ENCODE assay signal across 20 cellular contexts in the genomic region with DNA sequence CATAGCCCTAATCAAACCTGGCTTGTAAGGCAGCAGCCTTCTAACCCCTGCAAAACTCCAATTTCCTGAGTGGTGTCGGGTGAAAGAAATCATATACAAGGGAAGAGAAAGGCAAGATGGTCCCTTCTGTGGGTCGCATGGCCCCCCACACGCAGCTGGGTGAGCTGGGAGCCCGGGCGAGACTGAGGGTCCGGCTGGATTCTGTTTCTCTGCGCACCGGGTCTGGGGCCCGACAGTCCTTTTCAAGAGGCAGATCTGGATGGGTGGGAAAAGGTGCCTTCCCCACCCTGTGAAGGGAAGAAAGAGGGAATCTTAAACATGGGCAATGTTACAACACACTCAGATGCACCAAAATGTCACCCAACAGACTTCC. TPM values are rescaled to one million over a fixed set of nuclear protein-coding genes. Genes with fewer than 3 reads are reported as not detected.
A peak's percentile ranks its signal among the peaks of the same experiment; 100 is the strongest.
DNase-seq lines count a peak whose midpoint lies in the region; ATAC-seq, FAIRE-seq and TF ChIP-seq lines count a peak whose summit lies in the region.
"Had no signal": no experiment of that assay in that cellular context is flagged by ENCODE, and none has a peak within 500 bp of the region (broad histone marks: within the 10 kb centered on the region; RNA-seq: fewer than 3 reads in every experiment).

No MANE protein-coding gene starts in this region.

- peak overlapping the region; percentile 8 for H3K27ac Mint-ChIP-seq in T-helper 17 cell
- no peak overlapping the region for H3K27ac Mint-ChIP-seq in chondrocyte (ENCODE audit: unreplicated experiment)
- H3K27ac Mint-ChIP-seq in mesothelial cell of epicardium, result peak overlapping the region; percentile 21
- no peak overlapping the region for H3K27ac Mint-ChIP-seq in activated T-helper 1 cell treated with anti-CD3 and anti-CD28 coated beads, Interleukin-12 subunit alpha, Interleukin-12 subunit beta, Interleukin-2, Interleukin-4 antibody, amounts not matched to agents 30 ng/mL and 10 ng/mL and 1 ng/mL, durations not matched to agents 14 hours and 24 hours and 36 hours
- H3K27ac Mint-ChIP-seq: CD4-positive, alpha-beta T cell; GM23338 had no signal

- intact Hi-C loops in activated T-helper 1 cell treated with anti-CD3 and anti-CD28 coated beads, Interleukin-12 subunit alpha, Interleukin-12 subunit beta, Interleukin-2, Interleukin-4 antibody, amounts not matched to agents 30 ng/mL and 10 ng/mL and 1 ng/mL, durations not matched to agents 14 hours and 24 hours and 36 hours (cut with micrococcal nuclease), result no loop called here

- H3K36me3 Mint-ChIP-seq in T-helper 17 cell (ENCODE audit: low read depth) (no peaks in the 10 kb centered on the region), chondrocyte (ENCODE audit: low read depth) (no peaks in the 10 kb centered on the region), mesothelial cell of epicardium (peaks cover 28% of the 10 kb centered on the region)
- H3K36me3 Mint-ChIP-seq in activated T-helper 1 cell treated with anti-CD3 and anti-CD28 coated beads, Interleukin-12 subunit alpha, Interleukin-12 subunit beta, Interleukin-2, Interleukin-4 antibody, amounts not matched to agents 30 ng/mL and 10 ng/mL and 1 ng/mL, durations not matched to agents 14 hours and 24 hours and 36 hours (ENCODE audit: low read depth), result no peaks in the 10 kb centered on the region

- DNase-seq in T-helper 17 cell, result no peak
- peak; percentile 53 for DNase-seq in chondrocyte (ENCODE audit: low spot score)
- DNase-seq in mesothelial cell of epicardium (ENCODE audit: low spot score in 2 of 2, unreplicated experiment in 2 of 2), result no peak
- DNase-seq in iPS-NIHi11 (ENCODE audit: low spot score), result no peak
- no peak for DNase-seq in activated T-helper 1 cell treated with anti-CD3 and anti-CD28 coated beads, Interleukin-12 subunit alpha, Interleukin-12 subunit beta, Interleukin-2, Interleukin-4 antibody, amounts not matched to agents 30 ng/mL and 10 ng/mL and 1 ng/mL, durations not matched to agents 14 hours and 24 hours and 36 hours (ENCODE audit: low spot score)
- DNase-seq in HTR-8/SVneo (ENCODE audit: insufficient read length, low spot score), result no peak
- DNase-seq: ACHN; BE2C; Caco-2; CD4-positive, alpha-beta T cell; HCEC 1CT had no signal

- ATAC-seq in T-helper 17 cell, result no peak
- no peak for ATAC-seq in HG03469 (IDR thresholded peaks at IDR 0.05; ENCODE audit: unreplicated experiment)
- ATAC-seq: HepG2 had no signal

- H3K27me3 Mint-ChIP-seq in T-helper 17 cell, result no peaks in the 10 kb centered on the region
- H3K27me3 Mint-ChIP-seq in chondrocyte (ENCODE audit: low read depth), result peaks cover 31% of the 10 kb centered on the region
- no peaks in the 10 kb centered on the region for H3K27me3 Mint-ChIP-seq in mesothelial cell of epicardium (ENCODE audit: low read depth)
- peaks cover 4% of the 10 kb centered on the region for H3K27me3 Mint-ChIP-seq in activated T-helper 1 cell treated with anti-CD3 and anti-CD28 coated beads, Interleukin-12 subunit alpha, Interleukin-12 subunit beta, Interleukin-2, Interleukin-4 antibody, amounts not matched to agents 30 ng/mL and 10 ng/mL and 1 ng/mL, durations not matched to agents 14 hours and 24 hours and 36 hours (ENCODE audit: insufficient read depth)

- no peak for TF ChIP-seq CTCF in chondrocyte (IDR thresholded peaks at IDR 0.05)
- no peak for TF ChIP-seq CTCF in mesothelial cell of epicardium (IDR thresholded peaks at IDR 0.05; ENCODE audit: unreplicated experiment)

- H3K4me3 Mint-ChIP-seq in T-helper 17 cell, result no peak overlapping the region
- no peak overlapping the region for H3K4me3 Mint-ChIP-seq in chondrocyte (ENCODE audit: unreplicated experiment)
- no peak overlapping the region for H3K4me3 Mint-ChIP-seq in mesothelial cell of epicardium
- H3K4me3 Mint-ChIP-seq in activated T-helper 1 cell treated with anti-CD3 and anti-CD28 coated beads, Interleukin-12 subunit alpha, Interleukin-12 subunit beta, Interleukin-2, Interleukin-4 antibody, amounts not matched to agents 30 ng/mL and 10 ng/mL and 1 ng/mL, durations not matched to agents 14 hours and 24 hours and 36 hours, result no peak overlapping the region
- H3K4me3 Mint-ChIP-seq: CD4-positive, alpha-beta T cell; GM23338 had no signal

- FAIRE-seq in HTR-8/SVneo (lab: Jason Lieb, UNC), result no peak
- FAIRE-seq: A204.1, D721Med, G401.6, GM12891, GM19239, H54, HepG2 had no signal

- H3K4me1 Mint-ChIP-seq in T-helper 17 cell, result peaks cover 12% of the 10 kb centered on the region
- no peaks in the 10 kb centered on the region for H3K4me1 Mint-ChIP-seq in chondrocyte (ENCODE audit: low read depth)
- H3K4me1 Mint-ChIP-seq in mesothelial cell of epicardium, result peaks cover 15% of the 10 kb centered on the region
- H3K4me1 Mint-ChIP-seq in activated T-helper 1 cell treated with anti-CD3 and anti-CD28 coated beads, Interleukin-12 subunit alpha, Interleukin-12 subunit beta, Interleukin-2, Interleukin-4 antibody, amounts not matched to agents 30 ng/mL and 10 ng/mL and 1 ng/mL, durations not matched to agents 14 hours and 24 hours and 36 hours (ENCODE audit: low read depth), result no peaks in the 10 kb centered on the region

- no peaks in the 10 kb centered on the region for H3K9me3 ChIP-seq in T-helper 17 cell (ENCODE audit: control insufficient read depth, low read length, poor library complexity, severe bottlenecking)
- H3K9me3 ChIP-seq: BE2C, Caco-2 had no signal

- H3K9me3 Mint-ChIP-seq in chondrocyte (ENCODE audit: low read depth) (no peaks in the 10 kb centered on the region), mesothelial cell of epicardium (no peaks in the 10 kb centered on the region)
- H3K9me3 Mint-ChIP-seq in activated T-helper 1 cell treated with anti-CD3 and anti-CD28 coated beads, Interleukin-12 subunit alpha, Interleukin-12 subunit beta, Interleukin-2, Interleukin-4 antibody, amounts not matched to agents 30 ng/mL and 10 ng/mL and 1 ng/mL, durations not matched to agents 14 hours and 24 hours and 36 hours, result no peaks in the 10 kb centered on the region
- H3K9me3 Mint-ChIP-seq: CD4-positive, alpha-beta T cell; GM23338 had no signal

RNA-seq across cellular contexts. Expression of a gene that starts 18.5 kb away (rescaled TPM):
- total RNA-seq in T-helper 17 cell, result 10 to 100 TPM in 1 of 2 donors, 1 to 10 TPM in 1; 9.7 to 24.4 TPM
- total RNA-seq in chondrocyte, result not detected in 3 replicates
- 259 to 274 TPM (median 266 TPM) in 3 replicates for total RNA-seq in mesothelial cell of epicardium
- total RNA-seq in activated T-helper 1 cell treated with anti-CD3 and anti-CD28 coated beads, Interleukin-12 subunit alpha, Interleukin-12 subunit beta, Interleukin-2, Interleukin-4 antibody, amounts not matched to agents 30 ng/mL and 10 ng/mL and 1 ng/mL, durations not matched to agents 14 hours and 24 hours and 36 hours, result not detected in 2 replicates

RNA-seq across cellular contexts. Expression of a gene that starts 48.6 kb away (rescaled TPM):
- under 1 TPM in 1 of 2 donors, not detected in 1; 0.99 TPM for total RNA-seq in T-helper 17 cell
- total RNA-seq in chondrocyte, result not detected in 3 replicates
- total RNA-seq in mesothelial cell of epicardium, result 9.4 to 12.2 TPM (median 10.5 TPM) in 3 replicates
- total RNA-seq in activated T-helper 1 cell treated with anti-CD3 and anti-CD28 coated beads, Interleukin-12 subunit alpha, Interleukin-12 subunit beta, Interleukin-2, Interleukin-4 antibody, amounts not matched to agents 30 ng/mL and 10 ng/mL and 1 ng/mL, durations not matched to agents 14 hours and 24 hours and 36 hours, result 0.22 TPM in 1 of 2 replicates, not detected in the other
- total RNA-seq: Caco-2, HepG2 had no signal

RNA-seq across cellular contexts. Expression of a gene that starts 49.7 kb away (rescaled TPM):
- 10 to 100 TPM; 71.9 to 87.2 TPM for total RNA-seq in T-helper 17 cell
- total RNA-seq in chondrocyte, result 47.3 to 61.7 TPM (median 50.3 TPM) in 3 replicates
- total RNA-seq in mesothelial cell of epicardium, result 47.7 to 52.4 TPM (median 52.3 TPM) in 3 replicates
- total RNA-seq in activated T-helper 1 cell treated with anti-CD3 and anti-CD28 coated beads, Interleukin-12 subunit alpha, Interleukin-12 subunit beta, Interleukin-2, Interleukin-4 antibody, amounts not matched to agents 30 ng/mL and 10 ng/mL and 1 ng/mL, durations not matched to agents 14 hours and 24 hours and 36 hours, result 40.3 and 41.2 TPM in 2 replicates

Comparison
In these comparisons a context has a peak if more than half of its experiments do, and no peak if none do; other contexts are left out.
1. H3K27ac Mint-ChIP-seq: peak in T-helper 17 cell (single experiment) and mesothelial cell of epicardium (single experiment); none in chondrocyte (single experiment) and activated T-helper 1 cell treated with anti-CD3 and anti-CD28 coated beads, Interleukin-12 subunit alpha, Interleukin-12 subunit beta, Interleukin-2, Interleukin-4 antibody, amounts not matched to agents 30 ng/mL and 10 ng/mL and 1 ng/mL, durations not matched to agents 14 hours and 24 hours and 36 hours (single experiment).
2. RNA of a gene that starts 18.5 kb away (total RNA-seq): 259 to 274 TPM in mesothelial cell of epicardium; 9.7 to 24.4 TPM in T-helper 17 cell, not detected in activated T-helper 1 cell treated with anti-CD3 and anti-CD28 coated beads, Interleukin-12 subunit alpha, Interleukin-12 subunit beta, Interleukin-2, Interleukin-4 antibody, amounts not matched to agents 30 ng/mL and 10 ng/mL and 1 ng/mL, durations not matched to agents 14 hours and 24 hours and 36 hours and not detected in chondrocyte; every median in the first group is over 10 times any median in the second.